Comparison of ENCODE assay signal across 10 cellular contexts in the genomic region with DNA sequence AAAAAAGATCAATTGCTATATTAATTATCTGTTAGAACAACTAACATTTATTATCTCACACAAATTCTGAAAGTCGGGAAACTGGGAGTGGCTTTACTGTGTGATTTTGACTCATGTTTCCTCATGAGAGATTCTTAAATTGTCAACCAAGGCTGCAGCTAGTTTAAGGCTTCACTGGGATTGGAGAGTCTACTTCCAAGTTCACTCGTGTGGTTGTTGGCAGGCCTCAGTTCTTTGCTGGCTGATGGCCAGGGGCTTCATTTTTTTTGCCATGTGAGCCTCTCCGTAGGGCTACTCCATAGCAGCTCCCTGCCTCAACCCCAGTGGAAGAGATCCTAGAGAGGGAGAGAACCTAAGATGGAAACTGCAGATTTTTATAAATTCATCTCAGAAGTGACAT. TPM values are rescaled to one million over a fixed set of nuclear protein-coding genes. Genes with fewer than 3 reads are reported as not detected.
DNase-seq lines count a peak whose midpoint lies in the region; ATAC-seq, FAIRE-seq and TF ChIP-seq lines count a peak whose summit lies in the region.
"Had no signal": no experiment of that assay in that cellular context is flagged by ENCODE, and none has a peak within 500 bp of the region (broad histone marks: within the 10 kb centered on the region; RNA-seq: fewer than 3 reads in every experiment).

No MANE protein-coding gene starts in this region.

- FAIRE-seq in urothelium cell line (lab: Jason Lieb, UNC), result no peak
- FAIRE-seq: H1 had no signal

- intact Hi-C loops in body of pancreas (cut with DNase I) (no loop called here), heart left ventricle (cut with DNase I) (loop anchor here in 1 of 10 donors (10.0 kb wide), 1 partner anchor 147 kb away; no protein-coding TSS in a partner anchor), sigmoid colon (cut with DNase I) (no loop called here)

- TF ChIP-seq POLR2A in body of pancreas (IDR thresholded peaks at IDR 0.05) (no peak), heart left ventricle (IDR thresholded peaks at IDR 0.05) (no peak), sigmoid colon (IDR thresholded peaks at IDR 0.05) (no peak)

- no peaks in the 10 kb centered on the region for H3K27me3 Mint-ChIP-seq in WTC11 (ENCODE audit: low read depth)

- TF ChIP-seq CTCF in body of pancreas (IDR thresholded peaks at IDR 0.05) (no peak), heart left ventricle (IDR thresholded peaks at IDR 0.05) (no peak), sigmoid colon (IDR thresholded peaks at IDR 0.05) (no peak), WTC11 (IDR thresholded peaks at IDR 0.05) (no peak)

- no peaks in the 10 kb centered on the region for H3K36me3 Mint-ChIP-seq in WTC11

- 6 to 16% methylated on average over 3 of the region's 3 CpGs for WGBS in body of pancreas, 2 donors
- 1 to 8% (median 7%) methylated on average over 3 of the region's 3 CpGs for WGBS in heart left ventricle, 4 donors
- WGBS in sigmoid colon, 2 donors, result 53 to 63% methylated on average over 3 of the region's 3 CpGs

- peak; percentile 30 for ATAC-seq in body of pancreas
- ATAC-seq in heart left ventricle, result peak; percentile 80 to 98 (median 92)
- no peak for ATAC-seq in GM21717 (IDR thresholded peaks at IDR 0.05; ENCODE audit: unreplicated experiment)
- no peak for ATAC-seq in WTC11

- CTCF ChIA-PET in WTC11 (lab: Charles Lee), result no interaction called here

- H3K4me1 ChIP-seq in body of pancreas (peaks cover 12% of the 10 kb centered on the region), heart left ventricle (peaks cover 0 to 73% (median 25%) of the 10 kb centered on the region in 12 donors), sigmoid colon (peaks cover 0 to 14% (median 7%) of the 10 kb centered on the region in 4 donors)

- DNase-seq in DMS79 (lab: John Stamatoyannopoulos, UW) (peak; percentile 84), body of pancreas (peak; percentile 26 to 55 (median 40)), heart left ventricle (peak; percentile 77 to 82 (median 78)), sigmoid colon (peak; percentile 76), middle frontal gyrus (ENCODE audit: extremely low spot score, low spot score) (no peak), WTC11 (ENCODE audit: low spot score) (no peak), urothelium cell line (ENCODE audit: low spot score) (no peak)
- DNase-seq: mesendoderm had no signal

- no peak overlapping the region for H3K4me3 Mint-ChIP-seq in WTC11

- no peak for TF ChIP-seq EP300 in sigmoid colon (IDR thresholded peaks at IDR 0.05)

- H3K9me3 Mint-ChIP-seq in WTC11, result no peaks in the 10 kb centered on the region

- no peaks in the 10 kb centered on the region for H3K36me3 ChIP-seq in body of pancreas (replicated peaks in 1 of 2; ENCODE audit: insufficient read depth in 1 of 2, low read depth in 2 of 2)
- H3K36me3 ChIP-seq in heart left ventricle, result no peaks in the 10 kb centered on the region
- H3K36me3 ChIP-seq in sigmoid colon, result no peaks in the 10 kb centered on the region

- peak overlapping the region in 2 of 4 donors; percentile 10 to 38 for H3K27ac ChIP-seq in body of pancreas
- peak overlapping the region in 11 of 12 donors; percentile 8 to 91 (median 47) for H3K27ac ChIP-seq in heart left ventricle
- H3K27ac ChIP-seq in sigmoid colon, result peak overlapping the region in 3 of 4 donors; percentile 21 to 62 (median 44)

- H3K4me1 Mint-ChIP-seq in WTC11, result no peaks in the 10 kb centered on the region; the same call in 1 of the 2 replicates

- H3K4me3 ChIP-seq in body of pancreas (no peak overlapping the region), heart left ventricle (peak overlapping the region in 4 of 12 donors; percentile 1 to 24 (median 2)), sigmoid colon (no peak overlapping the region)

- no peak overlapping the region for H3K27ac Mint-ChIP-seq in WTC11

- H3K27me3 ChIP-seq in body of pancreas (no peaks in the 10 kb centered on the region), heart left ventricle (no peaks in the 10 kb centered on the region), sigmoid colon (no peaks in the 10 kb centered on the region)

- H3K9me3 ChIP-seq in body of pancreas (no peaks in the 10 kb centered on the region), heart left ventricle (no peaks in the 10 kb centered on the region), sigmoid colon (no peaks in the 10 kb centered on the region)

- POLR2A ChIA-PET in WTC11 (lab: Charles Lee), result no interaction called here

TF ChIP-seq in WTC11, 78 proteins besides CTCF, POLR2A, EP300 and RAD21 (continues in another document):
- TF ChIP-seq ESRRA (CRISPR knock-in tag; IDR thresholded peaks at IDR 0.05; ENCODE audit: borderline replicate concordance), result no peak
- TF ChIP-seq RELA (CRISPR knock-in tag; IDR thresholded peaks at IDR 0.05; ENCODE audit: borderline replicate concordance), result no peak
- TF ChIP-seq FOXK1 (CRISPR knock-in tag; IDR thresholded peaks at IDR 0.05), result no peak
- TF ChIP-seq TCF7 (CRISPR knock-in tag; IDR thresholded peaks at IDR 0.05; ENCODE audit: low read depth), result no peak
- TF ChIP-seq, protein P1, sequence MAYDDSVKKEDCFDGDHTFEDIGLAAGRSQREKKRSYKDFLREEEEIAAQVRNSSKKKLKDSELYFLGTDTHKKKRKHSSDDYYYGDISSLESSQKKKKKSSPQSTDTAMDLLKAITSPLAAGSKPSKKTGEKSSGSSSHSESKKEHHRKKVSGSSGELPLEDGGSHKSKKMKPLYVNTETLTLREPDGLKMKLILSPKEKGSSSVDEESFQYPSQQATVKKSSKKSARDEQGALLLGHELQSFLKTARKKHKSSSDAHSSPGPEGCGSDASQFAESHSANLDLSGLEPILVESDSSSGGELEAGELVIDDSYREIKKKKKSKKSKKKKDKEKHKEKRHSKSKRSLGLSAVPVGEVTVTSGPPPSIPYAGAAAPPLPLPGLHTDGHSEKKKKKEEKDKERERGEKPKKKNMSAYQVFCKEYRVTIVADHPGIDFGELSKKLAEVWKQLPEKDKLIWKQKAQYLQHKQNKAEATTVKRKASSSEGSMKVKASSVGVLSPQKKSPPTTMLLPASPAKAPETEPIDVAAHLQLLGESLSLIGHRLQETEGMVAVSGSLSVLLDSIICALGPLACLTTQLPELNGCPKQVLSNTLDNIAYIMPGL (CRISPR knock-in tag; IDR thresholded peaks at IDR 0.05), result no peak
- TF ChIP-seq, protein P2, sequence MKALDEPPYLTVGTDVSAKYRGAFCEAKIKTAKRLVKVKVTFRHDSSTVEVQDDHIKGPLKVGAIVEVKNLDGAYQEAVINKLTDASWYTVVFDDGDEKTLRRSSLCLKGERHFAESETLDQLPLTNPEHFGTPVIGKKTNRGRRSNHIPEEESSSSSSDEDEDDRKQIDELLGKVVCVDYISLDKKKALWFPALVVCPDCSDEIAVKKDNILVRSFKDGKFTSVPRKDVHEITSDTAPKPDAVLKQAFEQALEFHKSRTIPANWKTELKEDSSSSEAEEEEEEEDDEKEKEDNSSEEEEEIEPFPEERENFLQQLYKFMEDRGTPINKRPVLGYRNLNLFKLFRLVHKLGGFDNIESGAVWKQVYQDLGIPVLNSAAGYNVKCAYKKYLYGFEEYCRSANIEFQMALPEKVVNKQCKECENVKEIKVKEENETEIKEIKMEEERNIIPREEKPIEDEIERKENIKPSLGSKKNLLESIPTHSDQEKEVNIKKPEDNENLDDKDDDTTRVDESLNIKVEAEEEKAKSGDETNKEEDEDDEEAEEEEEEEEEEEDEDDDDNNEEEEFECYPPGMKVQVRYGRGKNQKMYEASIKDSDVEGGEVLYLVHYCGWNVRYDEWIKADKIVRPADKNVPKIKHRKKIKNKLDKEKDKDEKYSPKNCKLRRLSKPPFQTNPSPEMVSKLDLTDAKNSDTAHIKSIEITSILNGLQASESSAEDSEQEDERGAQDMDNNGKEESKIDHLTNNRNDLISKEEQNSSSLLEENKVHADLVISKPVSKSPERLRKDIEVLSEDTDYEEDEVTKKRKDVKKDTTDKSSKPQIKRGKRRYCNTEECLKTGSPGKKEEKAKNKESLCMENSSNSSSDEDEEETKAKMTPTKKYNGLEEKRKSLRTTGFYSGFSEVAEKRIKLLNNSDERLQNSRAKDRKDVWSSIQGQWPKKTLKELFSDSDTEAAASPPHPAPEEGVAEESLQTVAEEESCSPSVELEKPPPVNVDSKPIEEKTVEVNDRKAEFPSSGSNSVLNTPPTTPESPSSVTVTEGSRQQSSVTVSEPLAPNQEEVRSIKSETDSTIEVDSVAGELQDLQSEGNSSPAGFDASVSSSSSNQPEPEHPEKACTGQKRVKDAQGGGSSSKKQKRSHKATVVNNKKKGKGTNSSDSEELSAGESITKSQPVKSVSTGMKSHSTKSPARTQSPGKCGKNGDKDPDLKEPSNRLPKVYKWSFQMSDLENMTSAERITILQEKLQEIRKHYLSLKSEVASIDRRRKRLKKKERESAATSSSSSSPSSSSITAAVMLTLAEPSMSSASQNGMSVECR (CRISPR knock-in tag; IDR thresholded peaks at IDR 0.05; ENCODE audit: borderline replicate concordance), result no peak
- TF ChIP-seq, protein P3, sequence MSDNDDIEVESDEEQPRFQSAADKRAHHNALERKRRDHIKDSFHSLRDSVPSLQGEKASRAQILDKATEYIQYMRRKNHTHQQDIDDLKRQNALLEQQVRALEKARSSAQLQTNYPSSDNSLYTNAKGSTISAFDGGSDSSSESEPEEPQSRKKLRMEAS (CRISPR knock-in tag; IDR thresholded peaks at IDR 0.05), result no peak
- no peak for TF ChIP-seq CBFB (CRISPR knock-in tag; IDR thresholded peaks at IDR 0.05; ENCODE audit: low read depth)
- TF ChIP-seq, protein P4, sequence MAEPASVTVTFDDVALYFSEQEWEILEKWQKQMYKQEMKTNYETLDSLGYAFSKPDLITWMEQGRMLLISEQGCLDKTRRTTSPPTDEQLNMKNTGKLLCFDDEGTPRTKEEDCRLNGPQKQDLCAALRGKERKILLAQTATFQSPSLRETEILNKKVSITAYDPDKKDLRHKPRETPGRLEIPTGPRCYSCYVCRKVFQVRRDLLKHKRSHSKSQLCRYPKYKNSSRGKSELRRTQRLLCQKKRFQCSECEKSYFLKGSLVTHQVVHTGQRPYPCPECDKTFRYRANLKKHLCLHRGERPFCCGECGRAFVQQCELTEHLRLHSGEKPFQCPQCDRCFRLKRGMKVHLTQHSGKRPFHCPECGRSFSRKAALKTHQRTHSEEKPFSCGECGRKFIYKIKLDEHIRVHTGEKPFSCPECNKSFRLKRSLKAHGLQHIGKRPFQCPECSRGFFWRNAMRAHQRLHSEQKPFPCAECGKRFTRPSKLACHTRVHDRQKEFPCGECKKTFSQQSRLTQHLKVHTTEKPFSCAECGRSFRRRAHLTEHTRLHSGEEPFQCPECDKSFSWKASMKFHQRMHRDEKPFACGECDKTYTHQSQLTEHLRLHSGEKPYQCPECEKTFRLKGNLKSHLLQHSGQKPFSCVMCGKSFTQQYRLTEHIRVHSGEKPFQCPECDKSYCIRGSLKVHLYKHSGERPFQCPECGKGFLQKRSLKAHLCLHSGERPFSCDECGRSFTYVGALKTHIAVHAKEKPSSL (CRISPR knock-in tag; conservative IDR thresholded peaks at IDR 0.05), result no peak
- no peak for TF ChIP-seq GTF2I (CRISPR knock-in tag; conservative IDR thresholded peaks at IDR 0.05)

RNA-seq across cellular contexts. Expression of a gene that starts 24.5 kb away (rescaled TPM):
- total RNA-seq in body of pancreas (10 to 100 TPM in 1 of 2 donors, 1 to 10 TPM in 1; 6.3 to 11.7 TPM), heart left ventricle (10 to 100 TPM in 8 of 9 donors, 1 to 10 TPM in 1; 6.7 to 47.9 (median 16.6) TPM), sigmoid colon (10 to 100 TPM; 11.5 to 24.2 (median 15.0) TPM), WTC11 (2021) (3.3 to 4.2 TPM (median 3.9 TPM) in 3 replicates)
- polyA plus RNA-seq in heart left ventricle (10 to 100 TPM in 1 of 2 donors, 1 to 10 TPM in 1; 9.8 to 17.0 TPM), sigmoid colon (10 to 100 TPM; 11.4 to 16.2 (median 15.0) TPM)

Comparison
In these comparisons a context has a peak if more than half of its experiments do, and no peak if none do; other contexts are left out.
1. DNase-seq: peak in DMS79 (single experiment), body of pancreas (4 of 4), heart left ventricle (5 of 5) and sigmoid colon (single experiment); none in middle frontal gyrus (single experiment), WTC11 (single experiment) and urothelium cell line (single experiment).
2. ATAC-seq: peak in body of pancreas (single experiment) and heart left ventricle (4 of 4); none in GM21717 (single experiment) and WTC11 (single experiment).